ENCODE assay signal across 8 cellular contexts in genomic region chr17:69246726-69247375, GRCh38. TPM values are rescaled to one million over a fixed set of nuclear protein-coding genes. Genes with fewer than 3 reads are reported as not detected.
DNase-seq lines count a peak whose midpoint lies in the region; ATAC-seq and TF ChIP-seq lines count a peak whose summit lies in the region.

No MANE protein-coding gene starts in this region.

- H3K36me3 Mint-ChIP-seq in nephron (ENCODE audit: low read depth) = no peaks in the 10 kb centered on the region

- H3K4me1 ChIP-seq in IMR-90 (ENCODE audit: control insufficient read depth, insufficient read depth, low read length) = no peaks in the 10 kb centered on the region
- peaks cover 11% of the 10 kb centered on the region; the same call in 1 of the 2 replicates for H3K4me1 ChIP-seq in PC-9 (replicated peaks; ENCODE audit: insufficient read depth)

- H2AFZ ChIP-seq in IMR-90 (replicated peaks; ENCODE audit: low read length, poor library complexity) = no peak overlapping the region
- H2AFZ ChIP-seq in PC-9 = no peak overlapping the region

- no peak overlapping the region for H3K27ac Mint-ChIP-seq in nephron

- H3K9me2 ChIP-seq in PC-9 (ENCODE audit: insufficient read depth) = no peaks in the 10 kb centered on the region

- H2BK15ac ChIP-seq in IMR-90 (ENCODE audit: low read depth, low read length) = no peak overlapping the region

- H3K9me3 Mint-ChIP-seq in nephron = no peaks in the 10 kb centered on the region

- H3K79me1 ChIP-seq in IMR-90 (ENCODE audit: low read depth in 1 of 2, low read length in 2 of 2) = no peaks in the 10 kb centered on the region

- peak; percentile 75 for ATAC-seq in IMR-90 (ENCODE audit: low read depth)
- ATAC-seq in HG02884 (IDR thresholded peaks at IDR 0.05; ENCODE audit: unreplicated experiment) = no peak

- H3K79me2 ChIP-seq in PC-9 (ENCODE audit: low read depth) = no peaks in the 10 kb centered on the region

- no peaks in the 10 kb centered on the region for H3K9me1 ChIP-seq in IMR-90 (ENCODE audit: insufficient read depth, low read length)

- no peak overlapping the region for H4K8ac ChIP-seq in IMR-90 (ENCODE audit: low read depth in 2 of 2, low read length in 2 of 2)

- no peak overlapping the region for H3K23ac ChIP-seq in IMR-90 (ENCODE audit: low read depth, low read length)

- H3K4me2 ChIP-seq in IMR-90 (ENCODE audit: low read depth, low read length) (no peak overlapping the region), PC-9 (no peak overlapping the region)

- TF ChIP-seq RAD21 in IMR-90 (IDR thresholded peaks at IDR 0.05; ENCODE audit: low read length) = peak; percentile 58

- no peaks in the 10 kb centered on the region for H3K36me3 ChIP-seq in IMR-90 (ENCODE audit: control insufficient read depth, insufficient read depth, low read length)
- H3K36me3 ChIP-seq in PC-9 (ENCODE audit: low read depth) = no peaks in the 10 kb centered on the region

- H3F3A ChIP-seq in PC-9 (ENCODE audit: insufficient read depth, low read depth) = 0 out of 2 replicates have a peak, but pooled peaks cover 2% of the 10 kb centered on the region

- H3K4me3 Mint-ChIP-seq in nephron = no peak overlapping the region

- no TSS peak for BruUV-seq in IMR-90 (replicated peaks; lab: Mats Ljungman, UMichigan)
- BruUV-seq in PC-9 (replicated peaks; lab: Mats Ljungman, UMichigan) = no TSS peak

- no peak overlapping the region for H2BK5ac ChIP-seq in IMR-90 (ENCODE audit: low read depth, low read length, poor library complexity, severe bottlenecking)

- DNase-seq in NCI-H187 treated with DMSO at 0.1 percent for 48 hours (lab: John Stamatoyannopoulos, UW) (peak; percentile 3), NCI-H187 (lab: John Stamatoyannopoulos, UW) (no peak), IMR-90 (peak; percentile 55), PC-9 (no peak), epithelial cell of proximal tubule (ENCODE audit: low read depth) (no peak), ureter (ENCODE audit: low spot score) (no peak)

- dilution Hi-C loops in IMR-90 (cut with HindIII; ENCODE audit: low sequenced_read_pairs, unreplicated experiment) = no loop called here

- no peak for TF ChIP-seq POLR2A in IMR-90 (IDR thresholded peaks at IDR 0.05; ENCODE audit: low read depth, low read length)

- H4K20me1 ChIP-seq in IMR-90 (ENCODE audit: insufficient read depth, low read length) = no peaks in the 10 kb centered on the region
- H4K20me1 ChIP-seq in PC-9 (ENCODE audit: insufficient read depth) = no peaks in the 10 kb centered on the region

- H3K18ac ChIP-seq in IMR-90 (ENCODE audit: low read depth, low read length) = no peak overlapping the region

- H4K5ac ChIP-seq in IMR-90 (ENCODE audit: low read depth, low read length) = no peak overlapping the region

- no peak overlapping the region for H2BK20ac ChIP-seq in IMR-90 (ENCODE audit: low read depth, low read length)

- WGBS in IMR-90 (ENCODE audit: extremely low coverage in 2 of 2, insufficient read length in 1 of 2), 2 experiments = no CpG with 5 or more reads among the region's 4 CpGs

- no peak overlapping the region for H2AK5ac ChIP-seq in IMR-90 (ENCODE audit: low read depth, low read length)

- intact Hi-C loops in IMR-90 (cut with micrococcal nuclease) (loop anchor here (5.0 to 10.0 kb wide), 2 partner anchors 275 to 782 kb away; no protein-coding TSS in a partner anchor), PC-9 (cut with micrococcal nuclease; ENCODE audit: unreplicated experiment) (loop anchor here (5.0 to 10.0 kb wide), 2 partner anchors 275 to 1282 kb away; no protein-coding TSS in a partner anchor)

- no peak overlapping the region for H3K4ac ChIP-seq in IMR-90 (ENCODE audit: low read depth, low read length)

- H3K27me3 ChIP-seq in IMR-90 (ENCODE audit: control insufficient read depth, insufficient read depth, low read length) (no peaks in the 10 kb centered on the region), PC-9 (ENCODE audit: insufficient read depth, low read depth) (no peaks in the 10 kb centered on the region)

- in situ Hi-C loops in IMR-90 (cut with MboI; ENCODE audit: low sequenced_read_pairs) = loop anchor here (10.0 kb wide), 1 partner anchor 712 kb away; no protein-coding TSS in a partner anchor

- no peak overlapping the region for H2AK9ac ChIP-seq in IMR-90 (replicated peaks; ENCODE audit: low read depth, low read length, poor library complexity)

- H3K14ac ChIP-seq in IMR-90 (replicated peaks; ENCODE audit: low read depth, low read length) = no peak overlapping the region

- CTCF ChIA-PET in IMR-90 (lab: Yijun Ruan, JAX) = interaction anchor here (0.5 to 1.6 kb wide), 6 partner anchors 9 to 475 kb away, joined by 3 to 4 read pairs (median 3); no protein-coding TSS in a partner anchor
- CTCF ChIA-PET in PC-9 (lab: Charles Lee) = no interaction called here

- no peaks in the 10 kb centered on the region for H3K27me3 Mint-ChIP-seq in nephron (ENCODE audit: low read depth)

- H3K9me3 ChIP-seq in IMR-90 (ENCODE audit: control insufficient read depth, insufficient read depth, low read length) (no peaks in the 10 kb centered on the region), PC-9 (ENCODE audit: insufficient read depth, low read depth) (no peaks in the 10 kb centered on the region)

- H3K9ac ChIP-seq in IMR-90 (ENCODE audit: low read depth, low read length) = no peak overlapping the region

- H4K91ac ChIP-seq in IMR-90 (ENCODE audit: insufficient read depth, low read depth, low read length) = no peak overlapping the region

- H2BK120ac ChIP-seq in IMR-90 (ENCODE audit: low read depth, low read length) = no peak overlapping the region

- no peak overlapping the region for H3K4me3 ChIP-seq in IMR-90 (ENCODE audit: insufficient read depth, low read depth, low read length)
- no peak overlapping the region for H3K4me3 ChIP-seq in PC-9
- H3K4me3 ChIP-seq in epithelial cell of proximal tubule (ENCODE audit: low read depth, low read length) = no peak overlapping the region

- POLR2A ChIA-PET in IMR-90 (lab: Charles Lee; ENCODE audit: unreplicated experiment) (no interaction called here), PC-9 (lab: Charles Lee; ENCODE audit: unreplicated experiment) (no interaction called here)

- no peaks in the 10 kb centered on the region for H3K4me1 Mint-ChIP-seq in nephron

- H3K27ac ChIP-seq in IMR-90 (ENCODE audit: insufficient read depth, low read length) (no peak overlapping the region), PC-9 (no peak overlapping the region)

- no peak overlapping the region for H3K56ac ChIP-seq in IMR-90 (ENCODE audit: extremely low read depth, insufficient read depth, low read length)

- peak; percentile 62 for TF ChIP-seq CTCF in IMR-90 (conservative IDR thresholded peaks at IDR 0.05; ENCODE audit: low read depth, low read length)
- TF ChIP-seq CTCF in PC-9 (conservative IDR thresholded peaks at IDR 0.05) = peak; percentile 85
- TF ChIP-seq CTCF in epithelial cell of proximal tubule (conservative IDR thresholded peaks at IDR 0.05; ENCODE audit: low read depth, low read length) = peak; percentile 63
- peak; percentile 65 to 74 (median 70) for TF ChIP-seq CTCF in nephron (IDR thresholded peaks at IDR 0.05; ENCODE audit: unreplicated experiment in 3 of 3)

TF ChIP-seq in IMR-90, 13 proteins besides CTCF, POLR2A, EP300 and RAD21:
- TF ChIP-seq MAFK (IDR thresholded peaks at IDR 0.05; ENCODE audit: low read depth, low read length) (no peak), RCOR1 (IDR thresholded peaks at IDR 0.05; ENCODE audit: insufficient replicate concordance, low read length) (no peak), SMC3 (IDR thresholded peaks at IDR 0.05; ENCODE audit: low read depth, low read length) (peak; percentile 41; the same call in 1 of the 2 replicates), CHD1 (IDR thresholded peaks at IDR 0.05; ENCODE audit: low read depth, low read length) (no peak), ELK1 (IDR thresholded peaks at IDR 0.05; ENCODE audit: borderline replicate concordance, low read depth, low read length) (no peak), CEBPB (IDR thresholded peaks at IDR 0.05; ENCODE audit: low read depth, low read length) (peak; percentile 59; the same call in 1 of the 2 replicates), FOS (IDR thresholded peaks at IDR 0.05; ENCODE audit: low read depth, low read length) (no peak), BHLHE40 (IDR thresholded peaks at IDR 0.05; ENCODE audit: low read depth, low read length) (no peak), NFE2L2 (IDR thresholded peaks at IDR 0.05; ENCODE audit: low read depth, low read length) (no peak), MXI1 (IDR thresholded peaks at IDR 0.05; ENCODE audit: borderline replicate concordance, low read depth, low read length) (no peak), MAZ (IDR thresholded peaks at IDR 0.05; ENCODE audit: borderline replicate concordance, low read depth, low read length) (no peak), RFX5 (IDR thresholded peaks at IDR 0.05; ENCODE audit: low read depth, low read length) (no peak)
TF ChIP-seq in IMR-90: peak in this region for 2.

RNA-seq across cellular contexts. Expression of gene ABCA10, which starts 18.2 kb away (rescaled TPM):
- total RNA-seq in IMR-90 (2012; rRNA removed) (under 0.01 TPM in 2 replicates), PC-9 (2021) (0.23 TPM in 1 of 2 replicates, not detected in the other), epithelial cell of proximal tubule (under 0.01 TPM in 2 replicates), ureter (9.8 TPM)
- 0.03 and 0.04 TPM in 2 replicates for polyA plus RNA-seq in IMR-90 (2012; rRNA removed)
- polyA plus RNA-seq in IMR-90 (2012; cell fraction: cytosol; rRNA removed) = not detected in 2 replicates
- 0.05 and 0.75 TPM in 2 replicates for polyA plus RNA-seq in IMR-90 (2012; cell fraction: nucleus; rRNA removed; ENCODE audit: low replicate concordance)

Comparison
In these comparisons a context has a peak if more than half of its experiments do, and no peak if none do; other contexts are left out.
1. DNase-seq: peak in NCI-H187 treated with DMSO at 0.1 percent for 48 hours (single experiment) and IMR-90 (single experiment); none in NCI-H187 (0 of 2), PC-9 (0 of 2), epithelial cell of proximal tubule (single experiment) and ureter (single experiment).
2. Peak in every context shown above with its lines, with median percentiles within 50 percentile points of each other: CTCF ChIP-seq.